8 cellular contexts compared by ENCODE assay signal in genomic region chr10:72308320-72308987, GRCh38. TPM values are rescaled to one million over a fixed set of nuclear protein-coding genes. Genes with fewer than 3 reads are reported as not detected.
A peak's percentile ranks its signal among the peaks of the same experiment; 100 is the strongest.
DNase-seq lines count a peak whose midpoint lies in the region; ATAC-seq and TF ChIP-seq lines count a peak whose summit lies in the region.
"Had no signal": no experiment of that assay in that cellular context is flagged by ENCODE, and none has a peak within 500 bp of the region (broad histone marks: within the 10 kb centered on the region; RNA-seq: fewer than 3 reads in every experiment).

No MANE protein-coding gene starts in this region.

- peak overlapping the region; percentile 72 for H3K27ac Mint-ChIP-seq in dendritic cell treated with granulocyte-macrophage colony-stimulating factor and Interleukin-4, amounts not matched to agents 40 ng/mL and 50 ng/mL, for 4 days

- ATAC-seq in HG03469 (IDR thresholded peaks at IDR 0.05; ENCODE audit: unreplicated experiment), result no peak

- H3K9me3 ChIP-seq in muscle layer of duodenum (ENCODE audit: control insufficient read depth in 1 of 2, low read length in 2 of 2), result no peaks in the 10 kb centered on the region

- no peaks in the 10 kb centered on the region for H3K36me3 Mint-ChIP-seq in dendritic cell treated with granulocyte-macrophage colony-stimulating factor and Interleukin-4, amounts not matched to agents 40 ng/mL and 50 ng/mL, for 4 days (ENCODE audit: low read depth)

- peaks cover 32% of the 10 kb centered on the region for H3K4me1 Mint-ChIP-seq in dendritic cell treated with granulocyte-macrophage colony-stimulating factor and Interleukin-4, amounts not matched to agents 40 ng/mL and 50 ng/mL, for 4 days (ENCODE audit: low read depth)

- H3K4me3 Mint-ChIP-seq in dendritic cell treated with granulocyte-macrophage colony-stimulating factor and Interleukin-4, amounts not matched to agents 40 ng/mL and 50 ng/mL, for 4 days, result no peak overlapping the region

- H3K27me3 ChIP-seq in muscle layer of duodenum (ENCODE audit: low read depth, low read length), result no peaks in the 10 kb centered on the region

- H3K27me3 Mint-ChIP-seq in dendritic cell treated with granulocyte-macrophage colony-stimulating factor and Interleukin-4, amounts not matched to agents 40 ng/mL and 50 ng/mL, for 4 days, result peaks cover 9% of the 10 kb centered on the region

- H3K4me1 ChIP-seq in muscle layer of duodenum (ENCODE audit: control insufficient read depth in 1 of 2, insufficient read depth in 2 of 2, low read length in 2 of 2), result peaks cover 11 to 14% of the 10 kb centered on the region in 2 donors

- no peaks in the 10 kb centered on the region for H3K9me3 Mint-ChIP-seq in dendritic cell treated with granulocyte-macrophage colony-stimulating factor and Interleukin-4, amounts not matched to agents 40 ng/mL and 50 ng/mL, for 4 days

- intact Hi-C loops in dendritic cell treated with granulocyte-macrophage colony-stimulating factor and Interleukin-4, amounts not matched to agents 40 ng/mL and 50 ng/mL, for 4 days (cut with micrococcal nuclease), result no loop called here

- H3K27ac ChIP-seq in muscle layer of duodenum (ENCODE audit: low read length), result peak overlapping the region; percentile 39
- H3K27ac ChIP-seq: SK-N-MC had no signal

- no peak overlapping the region for H3K4me3 ChIP-seq in muscle layer of duodenum (ENCODE audit: low read depth in 1 of 2, low read length in 2 of 2)
- H3K4me3 ChIP-seq: SK-N-MC had no signal

- H3K36me3 ChIP-seq in muscle layer of duodenum (ENCODE audit: control insufficient read depth in 1 of 2, insufficient read depth in 2 of 2, low read length in 2 of 2), result no peaks in the 10 kb centered on the region

- DNase-seq in HCEC 1CT, result peak; percentile 89
- no peak for DNase-seq in NCI-H446 (lab: John Stamatoyannopoulos, UW)
- no peak for DNase-seq in T-helper 9 cell

TF ChIP-seq in PFSK-1, 5 proteins besides CTCF, POLR2A, EP300 and RAD21:
- TF ChIP-seq REST (IDR thresholded peaks at IDR 0.05; ENCODE audit: insufficient read depth in 1 of 2, low read depth in 2 of 2, low read length in 2 of 2) (no peak), FOXP2 (optimal IDR thresholded peaks at IDR 0.05; ENCODE audit: borderline replicate concordance, extremely low read depth, extremely low read length, insufficient read depth) (peak; percentile 59)

RNA-seq across cellular contexts. Expression of gene DDIT4, which starts 34.7 kb away (rescaled TPM):
- 670 TPM for polyA plus RNA-seq in PFSK-1 (2012; ENCODE audit: insufficient read length, low read depth)

RNA-seq across cellular contexts. Expression of gene DNAJB12, which starts 46.3 kb away (rescaled TPM):
- 39.8 TPM for polyA plus RNA-seq in PFSK-1 (2012; ENCODE audit: insufficient read length, low read depth)
